ENCODE assay signal across 25 cellular contexts in the genomic region with DNA sequence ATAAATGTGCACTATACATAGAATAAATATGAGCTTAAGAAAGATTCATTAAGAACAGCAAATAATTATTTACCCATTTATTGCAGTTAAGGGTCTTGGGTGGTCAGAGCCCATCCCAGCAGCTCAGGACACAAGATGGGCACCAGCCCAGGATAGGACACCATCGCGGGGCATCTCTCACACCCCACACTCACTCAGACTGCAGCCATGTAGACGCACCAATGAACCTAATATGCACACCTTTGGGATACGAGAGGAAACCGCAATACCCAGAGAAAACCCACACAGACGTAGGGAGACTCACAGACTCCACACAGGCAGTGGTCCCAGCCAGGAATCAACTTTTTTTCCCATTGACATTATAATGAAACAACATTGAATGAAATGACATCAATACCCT. TPM values are rescaled to one million over a fixed set of nuclear protein-coding genes. Genes with fewer than 3 reads are reported as not detected.
DNase-seq lines count a peak whose midpoint lies in the region; ATAC-seq and TF ChIP-seq lines count a peak whose summit lies in the region.
"Had no signal": no experiment of that assay in that cellular context is flagged by ENCODE, and none has a peak within 500 bp of the region (broad histone marks: within the 10 kb centered on the region; RNA-seq: fewer than 3 reads in every experiment).

No MANE protein-coding gene starts in this region.

- no peaks in the 10 kb centered on the region for H3K9me3 ChIP-seq in A673 (ENCODE audit: low read depth, low read length, poor library complexity, severe bottlenecking)
- no peaks in the 10 kb centered on the region for H3K9me3 ChIP-seq in right lobe of liver
- H3K9me3 ChIP-seq: left lung, upper lobe of left lung had no signal

- H3K9me3 Mint-ChIP-seq in T-cell (no peaks in the 10 kb centered on the region), naive B cell (no peaks in the 10 kb centered on the region)
- H3K9me3 Mint-ChIP-seq: activated CD4-positive, alpha-beta memory T cell treated with anti-CD3 and anti-CD28 coated beads for 36 hours; endodermal cell had no signal

- peak overlapping the region; percentile 62 for H3K27ac ChIP-seq in A673 (ENCODE audit: low read depth, low read length, poor library complexity, severe bottlenecking)
- H3K27ac ChIP-seq in right lobe of liver, result no peak overlapping the region
- H3K27ac ChIP-seq: left lung, upper lobe of left lung had no signal

- no peak overlapping the region for H3K4me3 ChIP-seq in A673 (ENCODE audit: low read depth, low read length, poor library complexity, severe bottlenecking)
- H3K4me3 ChIP-seq in right lobe of liver, result no peak overlapping the region
- H3K4me3 ChIP-seq: left lung, upper lobe of left lung had no signal

- H3K36me3 Mint-ChIP-seq in T-cell, result peaks cover 29% of the 10 kb centered on the region
- peaks cover 0 to 23% of the 10 kb centered on the region in 2 donors for H3K36me3 Mint-ChIP-seq in naive B cell
- H3K36me3 Mint-ChIP-seq: CD14-positive monocyte had no signal

- H3K27ac Mint-ChIP-seq in T-cell, result peak overlapping the region; percentile 1 to 40
- H3K27ac Mint-ChIP-seq in naive B cell, result peak overlapping the region in 5 of 6 donors; percentile 2 to 92 (median 79)
- H3K27ac Mint-ChIP-seq: CD14-positive monocyte; dendritic cell treated with granulocyte-macrophage colony-stimulating factor and Interleukin-4, amounts not matched to agents 40 ng/mL and 50 ng/mL, for 4 days; endodermal cell; progenitor cell of endocrine pancreas had no signal

- H3K27me3 ChIP-seq in A673 (replicated peaks; ENCODE audit: insufficient read depth, low read depth, low read length, poor library complexity) (no peaks in the 10 kb centered on the region), right lobe of liver (no peaks in the 10 kb centered on the region)
- H3K27me3 ChIP-seq: left lung, upper lobe of left lung had no signal

- ATAC-seq in T-cell (replicated peaks in 1 of 4), result no peak
- no peak for ATAC-seq in naive B cell (ENCODE audit: low read depth in 2 of 2)
- no peak for ATAC-seq in right lobe of liver
- ATAC-seq: left lung, Panc1, sciatic nerve had no signal

- TF ChIP-seq CTCF in A673 (conservative IDR thresholded peaks at IDR 0.05; ENCODE audit: low read depth, low read length) (no peak), right lobe of liver (IDR thresholded peaks at IDR 0.05) (no peak)

- H3K4me3 Mint-ChIP-seq in T-cell, result peak overlapping the region in 1 of 3 donors; percentile 9
- H3K4me3 Mint-ChIP-seq in naive B cell, result no peak overlapping the region
- H3K4me3 Mint-ChIP-seq: activated CD4-positive, alpha-beta memory T cell treated with anti-CD3 and anti-CD28 coated beads for 36 hours; CD14-positive monocyte; dendritic cell treated with granulocyte-macrophage colony-stimulating factor and Interleukin-4, amounts not matched to agents 40 ng/mL and 50 ng/mL, for 4 days; endodermal cell had no signal

- H3K4me1 Mint-ChIP-seq in T-cell (peaks cover 72 to 78% (median 74%) of the 10 kb centered on the region in 3 donors), naive B cell (peaks cover 39 to 66% (median 63%) of the 10 kb centered on the region in 3 donors)
- H3K4me1 Mint-ChIP-seq: CD14-positive monocyte, endodermal cell had no signal

- BruUV-seq in A673 (replicated peaks; lab: Mats Ljungman, UMichigan), result no TSS peak

- POLR2A ChIA-PET in A673 (lab: Charles Lee; ENCODE audit: low non-redundant PET) (interaction anchor here (0.7 kb wide), 1 partner anchor 314 kb away, joined by 5 read pairs; no protein-coding TSS in a partner anchor), T-cell (lab: Charles Lee) (no interaction called here)

- whole genome bisulfite sequencing in right lobe of liver (ENCODE audit: insufficient coverage, low coverage, low lambda C conversion rate, missing lambda C conversion rate), result 64% methylated on average over 4 of the region's 6 CpGs

- H3K27me3 Mint-ChIP-seq in T-cell, result no peaks in the 10 kb centered on the region
- no peaks in the 10 kb centered on the region for H3K27me3 Mint-ChIP-seq in naive B cell
- H3K27me3 Mint-ChIP-seq: activated CD4-positive, alpha-beta memory T cell treated with anti-CD3 and anti-CD28 coated beads for 36 hours had no signal

- H3K4me1 ChIP-seq in A673 (ENCODE audit: insufficient read depth, low read length, poor library complexity, severe bottlenecking) (peaks cover 15% of the 10 kb centered on the region), right lobe of liver (no peaks in the 10 kb centered on the region)
- H3K4me1 ChIP-seq: left lung, upper lobe of left lung had no signal

- peak; percentile 13 for DNase-seq in activated CD8-positive, alpha-beta memory T cell treated with anti-CD3 and anti-CD28 coated beads for 24 hours
- DNase-seq in activated CD8-positive, alpha-beta memory T cell treated with anti-CD3 and anti-CD28 coated beads, Interleukin-2, amount 50 U/mL, for 4 hours, result no peak
- DNase-seq in A673 (ENCODE audit: low spot score) (no peak), T-cell (no peak), naive B cell (no peak), right lobe of liver (no peak), hippocampal formation (lab: John Stamatoyannopoulos, UW) (no peak)
- no peak for DNase-seq in stimulated activated naive CD4-positive, alpha-beta T cell (lab: John Stamatoyannopoulos, UW)
- DNase-seq: 8988T; activated CD4-positive, alpha-beta memory T cell treated with anti-CD3 and anti-CD28 coated beads for 36 hours; activated CD4-positive, alpha-beta T cell treated with anti-CD3 and anti-CD28 coated beads for 1 hour; caudate nucleus; endodermal cell; IMR-90; left lung; NCI-H1436 treated with DMSO at 0.1 percent for 48 hours; NCI-H226; Right ventricle myocardium superior; stimulated activated CD8-positive, alpha-beta memory T cell treated with anti-CD3 and anti-CD28 coated beads, Interleukin-4, amount 100 ng/mL, for 48 hours; upper lobe of left lung had no signal

- intact Hi-C loops in A673 (cut with micrococcal nuclease; ENCODE audit: unreplicated experiment), result no loop called here
- intact Hi-C loops in right lobe of liver (cut with DNase I), result no loop called here

- TF ChIP-seq POLR2A in right lobe of liver (IDR thresholded peaks at IDR 0.05), result no peak

- CTCF ChIA-PET in A673 (lab: Charles Lee), result no interaction called here
- CTCF ChIA-PET in T-cell (lab: Charles Lee), result interaction anchor here in 1 of 2 donors (0.6 kb wide), 2 partner anchors 511 to 918 kb away, joined by 3 read pairs; no protein-coding TSS in a partner anchor

- H3K36me3 ChIP-seq in A673 (ENCODE audit: insufficient read depth, low read length, poor library complexity, severe bottlenecking) (no peaks in the 10 kb centered on the region), right lobe of liver (no peaks in the 10 kb centered on the region)
- H3K36me3 ChIP-seq: left lung, upper lobe of left lung had no signal

RNA-seq across cellular contexts. Expression of gene CARD11, which starts 36.0 kb away (rescaled TPM):
- total RNA-seq in A673 (2021) (1.6 and 1.8 TPM in 2 replicates), T-cell (100 to 1,000 TPM; 105 to 142 (median 132) TPM), right lobe of liver (under 1 TPM; 0.37 to 0.90 (median 0.50) TPM)
- polyA plus RNA-seq in naive B cell (ENCODE audit: low read depth in 6 of 6), result 10 to 100 TPM in 5 of 6 donors, 1 to 10 TPM in 1; 9.4 to 55.3 (median 17.5) TPM

Comparison
In these comparisons a context has a peak if more than half of its experiments do, and no peak if none do; other contexts are left out.
1. RNA of gene CARD11, which starts 36.0 kb away (total RNA-seq): 105 to 142 TPM in T-cell; 1.6 to 1.8 TPM in A673 and 0.37 to 0.90 TPM in right lobe of liver; every median in the first group is over 10 times any median in the second.